1 cellular context compared by ENCODE assay signal in genomic region chr16:67022531-67023214, GRCh38.
TF ChIP-seq lines count a peak whose summit lies in the region.

No MANE protein-coding gene starts in this region.

TF ChIP-seq in IMR-90, 13 proteins besides CTCF, POLR2A, EP300 and RAD21:
- TF ChIP-seq RFX5 (IDR thresholded peaks at IDR 0.05; ENCODE audit: low read depth, low read length) (no peak), USF2 (IDR thresholded peaks at IDR 0.05; ENCODE audit: low read depth, low read length) (no peak), FOS (IDR thresholded peaks at IDR 0.05; ENCODE audit: low read depth, low read length) (no peak), CHD1 (IDR thresholded peaks at IDR 0.05; ENCODE audit: low read depth, low read length) (no peak), RCOR1 (IDR thresholded peaks at IDR 0.05; ENCODE audit: insufficient replicate concordance, low read length) (no peak), MAZ (IDR thresholded peaks at IDR 0.05; ENCODE audit: borderline replicate concordance, low read depth, low read length) (no peak), MAFK (IDR thresholded peaks at IDR 0.05; ENCODE audit: low read depth, low read length) (no peak), ELK1 (IDR thresholded peaks at IDR 0.05; ENCODE audit: borderline replicate concordance, low read depth, low read length) (no peak)
